Comparison of ENCODE assay signal across 17 cellular contexts in genomic region chr6:159874475-159874874, GRCh38. TPM values are rescaled to one million over a fixed set of nuclear protein-coding genes. Genes with fewer than 3 reads are reported as not detected.
DNase-seq lines count a peak whose midpoint lies in the region; TF ChIP-seq lines count a peak whose summit lies in the region.
"Had no signal": no experiment of that assay in that cellular context is flagged by ENCODE, and none has a peak within 500 bp of the region (broad histone marks: within the 10 kb centered on the region; RNA-seq: fewer than 3 reads in every experiment).

No MANE protein-coding gene starts in this region.

- no peak overlapping the region for H3K4me3 Mint-ChIP-seq in progenitor cell of endocrine pancreas (ENCODE audit: low read depth)
- H3K4me3 Mint-ChIP-seq: activated CD4-positive, alpha-beta T cell treated with anti-CD3 and anti-CD28 coated beads for 36 hours; activated naive CD8-positive, alpha-beta T cell treated with anti-CD3 and anti-CD28 coated beads, Interleukin-2, amount 50 U/mL, for 24 hours; CD8-positive, alpha-beta T cell had no signal

- H3K36me3 Mint-ChIP-seq in progenitor cell of endocrine pancreas (ENCODE audit: insufficient read depth): no peaks in the 10 kb centered on the region
- H3K36me3 Mint-ChIP-seq: CD8-positive, alpha-beta T cell had no signal

- TF ChIP-seq CTCF in astrocyte of the spinal cord (IDR thresholded peaks at IDR 0.05; ENCODE audit: low read depth, low read length): no peak
- TF ChIP-seq CTCF in progenitor cell of endocrine pancreas (IDR thresholded peaks at IDR 0.05; ENCODE audit: unreplicated experiment): no peak

- no peaks in the 10 kb centered on the region for H3K27me3 Mint-ChIP-seq in progenitor cell of endocrine pancreas

- DNase-seq in G401 (ENCODE audit: low spot score) (peak; percentile 7), astrocyte of the spinal cord (ENCODE audit: low read depth, low spot score) (peak; percentile 15), hippocampal formation (lab: John Stamatoyannopoulos, UW) (peak; percentile 34 to 44), skeletal muscle cell (ENCODE audit: low read depth) (peak; percentile 39), GF-D8 (lab: John Stamatoyannopoulos, UW) (no peak), progenitor cell of endocrine pancreas (ENCODE audit: low spot score, unreplicated experiment) (no peak), NCI-H2171 (lab: John Stamatoyannopoulos, UW) (no peak)
- DNase-seq: activated CD4-positive, alpha-beta T cell treated with anti-CD3 and anti-CD28 coated beads for 36 hours; activated naive CD8-positive, alpha-beta T cell treated with anti-CD3 and anti-CD28 coated beads, Interleukin-2, amount 50 U/mL, for 24 hours; CD8-positive, alpha-beta T cell; GOT3; NCI-H146; NCI-H524 treated with DMSO at 0.1 percent for 48 hours; stimulated activated CD4-positive, alpha-beta T cell treated with anti-CD3 and anti-CD28 coated beads, Interleukin-1b, Interleukin-23, amount 100 ng/mL, for 48 hours had no signal

- in situ Hi-C loops in G401 (cut with HindIII; ENCODE audit: low sequenced_read_pairs): no loop called here
- in situ Hi-C loops in astrocyte of the spinal cord (cut with HindIII; ENCODE audit: low sequenced_read_pairs): no loop called here

- H3K4me1 Mint-ChIP-seq in progenitor cell of endocrine pancreas (ENCODE audit: low read depth): peaks cover 11% of the 10 kb centered on the region

- H3K9me3 Mint-ChIP-seq in progenitor cell of endocrine pancreas (ENCODE audit: low read depth): peaks cover under 1% of the 10 kb centered on the region
- H3K9me3 Mint-ChIP-seq: activated naive CD8-positive, alpha-beta T cell treated with anti-CD3 and anti-CD28 coated beads, Interleukin-2, amount 50 U/mL, for 24 hours; CD8-positive, alpha-beta T cell had no signal

- H3K4me3 ChIP-seq in astrocyte of the spinal cord (ENCODE audit: low read depth, low read length) (no peak overlapping the region), skeletal muscle cell (ENCODE audit: low read depth, low read length) (no peak overlapping the region)
- H3K4me3 ChIP-seq: lung had no signal

- H3K27ac Mint-ChIP-seq in progenitor cell of endocrine pancreas: no peak overlapping the region
- H3K27ac Mint-ChIP-seq: activated CD4-positive, alpha-beta T cell treated with anti-CD3 and anti-CD28 coated beads for 36 hours; activated naive CD8-positive, alpha-beta T cell treated with anti-CD3 and anti-CD28 coated beads, Interleukin-2, amount 50 U/mL, for 24 hours; CD8-positive, alpha-beta T cell had no signal

RNA-seq across cellular contexts. Expression of gene MAS1, which starts 16.3 kb away (rescaled TPM):
- total RNA-seq in G401 (2014; rRNA removed; shearing (Covaris generic)): not detected in 2 replicates
- not detected in 2 replicates for total RNA-seq in progenitor cell of endocrine pancreas
- total RNA-seq: activated CD4-positive, alpha-beta T cell treated with anti-CD3 and anti-CD28 coated beads for 36 hours; CD8-positive, alpha-beta T cell; glomerular endothelial cell; T-helper 2 cell treated with Interferon-gamma antibody and Interleukin-4, amounts not matched to agents 100 ng/mL and 5 ng/mL, for 36 hours had no signal

Comparison
In these comparisons a context has a peak if more than half of its experiments do, and no peak if none do; other contexts are left out.
1. DNase-seq: peak in G401 (single experiment), astrocyte of the spinal cord (single experiment), hippocampal formation (2 of 2) and skeletal muscle cell (single experiment); none in GF-D8 (single experiment), progenitor cell of endocrine pancreas (single experiment) and NCI-H2171 (single experiment).